16 cellular contexts compared by ENCODE assay signal in the genomic region with DNA sequence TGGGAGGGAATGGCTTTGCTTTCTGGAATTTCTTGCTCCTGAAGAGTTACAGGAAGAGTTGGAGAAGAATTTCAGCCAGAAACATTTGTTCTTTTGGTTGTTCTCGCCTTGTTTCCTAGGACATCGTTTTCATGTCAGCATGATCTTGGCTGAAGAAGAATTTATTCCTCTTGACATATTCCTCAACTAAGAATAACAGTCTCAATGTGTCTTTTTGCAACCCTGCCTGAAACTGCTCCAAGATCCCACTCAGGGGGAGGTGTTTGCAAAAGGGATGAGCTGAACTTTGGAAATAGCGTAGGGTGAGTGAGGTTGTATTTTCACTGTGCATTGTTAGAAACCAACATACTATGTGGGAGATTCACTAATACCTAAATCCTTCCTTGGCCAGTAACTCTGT. TPM values are rescaled to one million over a fixed set of nuclear protein-coding genes. Genes with fewer than 3 reads are reported as not detected.
"Had no signal": no experiment of that assay in that cellular context is flagged by ENCODE, and none has a peak within 500 bp of the region (broad histone marks: within the 10 kb centered on the region; RNA-seq: fewer than 3 reads in every experiment).

No MANE protein-coding gene starts in this region.

- DNase-seq: activated CD4-positive, alpha-beta T cell treated with anti-CD3 and anti-CD28 coated beads for 36 hours; activated CD8-positive, alpha-beta memory T cell treated with anti-CD3 and anti-CD28 coated beads, Interleukin-2, amount 50 U/mL, for 48 hours; activated CD8-positive, alpha-beta T cell treated with anti-CD3 and anti-CD28 coated beads, Interleukin-2, amount 10 ng/mL, durations not matched to agents 7 days and 5 days; activated naive CD4-positive, alpha-beta T cell; activated naive CD8-positive, alpha-beta T cell treated with anti-CD3 and anti-CD28 coated beads, Interleukin-2, amount 50 U/mL, for 24 hours; effector CD4-positive, alpha-beta T cell; glutamatergic neuron; left colon; ovary; small intestine; T-cell; upper lobe of right lung had no signal

- H3K9me3 ChIP-seq: ovary, upper lobe of right lung had no signal

- H3K4me3 ChIP-seq: cardiac muscle cell, coronary artery, ovary, upper lobe of right lung had no signal

- H3K36me3 ChIP-seq: cardiac muscle cell, ovary, upper lobe of right lung had no signal

- H3K27me3 ChIP-seq: ovary, upper lobe of right lung had no signal

- H3K27ac ChIP-seq: cardiac muscle cell, upper lobe of right lung, VCaP had no signal

RNA-seq across cellular contexts. Expression of a gene that starts 26.1 kb away (rescaled TPM):
- total RNA-seq: activated CD4-positive, alpha-beta T cell treated with anti-CD3 and anti-CD28 coated beads for 36 hours; activated CD8-positive, alpha-beta T cell treated with anti-CD3 and anti-CD28 coated beads, Interleukin-2, amount 10 ng/mL, durations not matched to agents 7 days and 5 days; activated T-helper 1 cell treated with anti-CD3 and anti-CD28 coated beads, Interleukin-12 subunit alpha, Interleukin-12 subunit beta, Interleukin-2, Interleukin-4 antibody, amounts not matched to agents 30 ng/mL and 10 ng/mL and 1 ng/mL, durations not matched to agents 14 hours and 24 hours and 36 hours had no signal
